ENCODE assay signal across 31 cellular contexts in the genomic region with DNA sequence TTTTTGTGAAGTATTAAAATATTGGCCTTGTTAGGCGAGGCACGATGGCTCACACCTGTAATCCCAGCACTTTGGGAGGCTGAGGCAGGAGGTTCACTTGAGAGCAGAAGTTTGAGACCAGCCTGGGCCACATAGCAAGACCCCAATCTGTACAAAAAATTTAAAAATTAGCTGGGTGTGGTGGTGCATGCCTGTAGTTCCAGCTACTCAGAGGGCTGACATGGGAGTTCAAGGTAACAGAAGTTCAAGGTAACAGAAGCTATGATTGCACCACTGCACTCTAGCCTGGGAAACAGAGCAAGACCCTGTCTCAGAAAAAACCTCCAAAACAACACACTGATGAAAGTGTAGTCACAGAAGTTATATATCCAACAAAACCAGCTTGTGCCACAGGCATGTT.
"Had no signal": no experiment of that assay in that cellular context is flagged by ENCODE, and none has a peak within 500 bp of the region (broad histone marks: within the 10 kb centered on the region; RNA-seq: fewer than 3 reads in every experiment).

No MANE protein-coding gene starts in this region.

- ATAC-seq: activated naive CD4-positive, alpha-beta T cell treated with anti-CD3 and anti-CD28 coated beads, Interleukin-2, amount 50 U/mL, for 72 hours; activated T-cell treated with anti-CD3 and anti-CD28 coated beads, Interleukin-2, amount 50 U/mL, for 72 hours; effector memory CD8-positive, alpha-beta T cell; heart left ventricle; T-helper 17 cell had no signal

- H3K27ac Mint-ChIP-seq: activated CD4-positive, alpha-beta memory T cell treated with anti-CD3 and anti-CD28 coated beads, Interleukin-2, amount 10 ng/mL, durations not matched to agents 7 days and 5 days; activated CD4-positive, alpha-beta T cell treated with anti-CD3 and anti-CD28 coated beads, Interleukin-2, amount 10 ng/mL, durations not matched to agents 7 days and 5 days; activated naive CD4-positive, alpha-beta T cell treated with anti-CD3 and anti-CD28 coated beads, Interleukin-2, amount 10 ng/mL, durations not matched to agents 7 days and 5 days; activated naive CD8-positive, alpha-beta T cell treated with anti-CD3 and anti-CD28 coated beads, Interleukin-2, amount 10 ng/mL, durations not matched to agents 7 days and 5 days; activated T-cell treated with anti-CD3 and anti-CD28 coated beads, Interleukin-2, amount 50 U/mL, for 24 hours; activated T-cell treated with anti-CD3 and anti-CD28 coated beads, Interleukin-2, amount 50 U/mL, for 72 hours; effector memory CD8-positive, alpha-beta T cell; T-helper 17 cell; T-helper 2 cell treated with Interferon-gamma antibody and Interleukin-4, amounts not matched to agents 5 μg/mL and 100 μg/mL, for 36 hours had no signal

- FAIRE-seq: bronchial epithelial cell, colon, frontal cortex had no signal

- H3K4me3 Mint-ChIP-seq: activated CD4-positive, alpha-beta memory T cell treated with anti-CD3 and anti-CD28 coated beads, Interleukin-2, amount 10 ng/mL, durations not matched to agents 7 days and 5 days; activated CD4-positive, alpha-beta T cell treated with anti-CD3 and anti-CD28 coated beads, Interleukin-2, amount 10 ng/mL, durations not matched to agents 7 days and 5 days; activated naive CD4-positive, alpha-beta T cell treated with anti-CD3 and anti-CD28 coated beads, Interleukin-2, amount 10 ng/mL, durations not matched to agents 7 days and 5 days; activated naive CD8-positive, alpha-beta T cell treated with anti-CD3 and anti-CD28 coated beads, Interleukin-2, amount 10 ng/mL, durations not matched to agents 7 days and 5 days; activated T-cell treated with anti-CD3 and anti-CD28 coated beads, Interleukin-2, amount 50 U/mL, for 24 hours; activated T-cell treated with anti-CD3 and anti-CD28 coated beads, Interleukin-2, amount 50 U/mL, for 72 hours; effector memory CD8-positive, alpha-beta T cell; T-helper 17 cell; T-helper 2 cell treated with Interferon-gamma antibody and Interleukin-4, amounts not matched to agents 5 μg/mL and 100 μg/mL, for 36 hours had no signal

- H3K27ac ChIP-seq: ascending aorta, brain microvascular endothelial cell, heart left ventricle had no signal

- H3K36me3 Mint-ChIP-seq: activated naive CD4-positive, alpha-beta T cell treated with anti-CD3 and anti-CD28 coated beads, Interleukin-2, amount 50 U/mL, for 72 hours had no signal

- H3K9me3 Mint-ChIP-seq: activated CD4-positive, alpha-beta memory T cell treated with anti-CD3 and anti-CD28 coated beads, Interleukin-2, amount 10 ng/mL, durations not matched to agents 7 days and 5 days; activated CD4-positive, alpha-beta T cell treated with anti-CD3 and anti-CD28 coated beads, Interleukin-2, amount 10 ng/mL, durations not matched to agents 7 days and 5 days; activated naive CD4-positive, alpha-beta T cell treated with anti-CD3 and anti-CD28 coated beads, Interleukin-2, amount 10 ng/mL, durations not matched to agents 7 days and 5 days; activated naive CD4-positive, alpha-beta T cell treated with anti-CD3 and anti-CD28 coated beads, Interleukin-2, amount 50 U/mL, for 72 hours; activated naive CD8-positive, alpha-beta T cell treated with anti-CD3 and anti-CD28 coated beads, Interleukin-2, amount 10 ng/mL, durations not matched to agents 7 days and 5 days; activated T-cell treated with anti-CD3 and anti-CD28 coated beads, Interleukin-2, amount 50 U/mL, for 24 hours; activated T-cell treated with anti-CD3 and anti-CD28 coated beads, Interleukin-2, amount 50 U/mL, for 72 hours; effector memory CD8-positive, alpha-beta T cell; T-helper 2 cell treated with Interferon-gamma antibody and Interleukin-4, amounts not matched to agents 5 μg/mL and 100 μg/mL, for 36 hours had no signal

- H3K4me1 ChIP-seq: ascending aorta had no signal

- H3K4me3 ChIP-seq: ascending aorta, heart left ventricle had no signal

- H3K27me3 ChIP-seq: ascending aorta, brain microvascular endothelial cell, heart left ventricle had no signal

- H3K9me3 ChIP-seq: ascending aorta, heart left ventricle had no signal

- DNase-seq: activated CD4-positive, alpha-beta memory T cell treated with anti-CD3 and anti-CD28 coated beads, Interleukin-2, amount 10 ng/mL, durations not matched to agents 7 days and 5 days; activated CD4-positive, alpha-beta T cell treated with anti-CD3 and anti-CD28 coated beads for 1 hour; activated CD4-positive, alpha-beta T cell treated with anti-CD3 and anti-CD28 coated beads for 4 hours; activated CD4-positive, alpha-beta T cell treated with anti-CD3 and anti-CD28 coated beads, Interleukin-2, amount 10 ng/mL, durations not matched to agents 7 days and 5 days; activated CD4-positive, alpha-beta T cell treated with anti-CD3 and anti-CD28 coated beads, Interleukin-2, amount 50 U/mL, for 4 hours; activated CD8-positive, alpha-beta memory T cell treated with anti-CD3 and anti-CD28 coated beads, Interleukin-2, amount 50 U/mL, for 48 hours; activated gamma-delta T cell; activated naive CD4-positive, alpha-beta T cell; activated naive CD4-positive, alpha-beta T cell treated with anti-CD3 and anti-CD28 coated beads, Interleukin-2, amount 10 ng/mL, durations not matched to agents 7 days and 5 days; activated naive CD8-positive, alpha-beta T cell treated with anti-CD3 and anti-CD28 coated beads, Interleukin-2, amount 10 ng/mL, durations not matched to agents 7 days and 5 days; activated T-cell treated with anti-CD3 and anti-CD28 coated beads for 4 hours; activated T-cell treated with anti-CD3 and anti-CD28 coated beads, Interleukin-2, amount 50 U/mL, for 24 hours; activated T-cell treated with anti-CD3 and anti-CD28 coated beads, Interleukin-2, amount 50 U/mL, for 72 hours; brain microvascular endothelial cell; cortex of kidney; dermis blood vessel endothelial cell; effector CD4-positive, alpha-beta T cell; effector memory CD8-positive, alpha-beta T cell; erythroblast; foreskin fibroblast; glutamatergic neuron; heart left ventricle; T-helper 1 cell; T-helper 17 cell; T1000 had no signal

- H3K36me3 ChIP-seq: brain microvascular endothelial cell had no signal

- H3K27me3 Mint-ChIP-seq: activated CD4-positive, alpha-beta memory T cell treated with anti-CD3 and anti-CD28 coated beads, Interleukin-2, amount 10 ng/mL, durations not matched to agents 7 days and 5 days; activated CD4-positive, alpha-beta T cell treated with anti-CD3 and anti-CD28 coated beads, Interleukin-2, amount 10 ng/mL, durations not matched to agents 7 days and 5 days; activated naive CD4-positive, alpha-beta T cell treated with anti-CD3 and anti-CD28 coated beads, Interleukin-2, amount 10 ng/mL, durations not matched to agents 7 days and 5 days; activated naive CD8-positive, alpha-beta T cell treated with anti-CD3 and anti-CD28 coated beads, Interleukin-2, amount 10 ng/mL, durations not matched to agents 7 days and 5 days; activated T-cell treated with anti-CD3 and anti-CD28 coated beads, Interleukin-2, amount 50 U/mL, for 24 hours; effector memory CD8-positive, alpha-beta T cell; T-helper 17 cell had no signal

- H3K4me1 Mint-ChIP-seq: activated CD4-positive, alpha-beta memory T cell treated with anti-CD3 and anti-CD28 coated beads, Interleukin-2, amount 10 ng/mL, durations not matched to agents 7 days and 5 days; activated CD4-positive, alpha-beta T cell treated with anti-CD3 and anti-CD28 coated beads, Interleukin-2, amount 10 ng/mL, durations not matched to agents 7 days and 5 days; activated naive CD8-positive, alpha-beta T cell treated with anti-CD3 and anti-CD28 coated beads, Interleukin-2, amount 10 ng/mL, durations not matched to agents 7 days and 5 days had no signal
